ENCODE assay signal across 28 cellular contexts in the genomic region with DNA sequence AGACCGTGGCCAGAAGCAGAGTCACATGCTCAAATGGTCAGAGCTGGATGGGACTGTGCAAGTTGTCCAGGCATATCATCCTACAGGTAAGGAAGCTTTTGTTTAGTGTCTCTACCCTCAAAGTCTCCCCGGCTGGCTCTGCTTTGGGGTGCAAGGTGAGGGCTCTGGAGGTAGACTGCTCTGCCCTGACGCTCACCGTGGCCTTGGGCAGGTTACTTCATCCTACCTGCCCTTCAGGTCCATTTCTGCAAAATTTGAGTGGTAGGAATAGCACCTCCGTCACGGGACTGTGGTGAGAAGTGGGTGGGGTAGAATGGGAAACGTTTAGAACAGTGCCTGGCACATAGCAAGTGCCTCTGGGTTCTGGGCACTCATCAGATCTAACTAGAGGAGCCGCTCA.
"Had no signal": no experiment of that assay in that cellular context is flagged by ENCODE, and none has a peak within 500 bp of the region (broad histone marks: within the 10 kb centered on the region; RNA-seq: fewer than 3 reads in every experiment).

No MANE protein-coding gene starts in this region.

- H3K9me3 Mint-ChIP-seq: activated naive CD8-positive, alpha-beta T cell treated with anti-CD3 and anti-CD28 coated beads, Interleukin-2, amount 10 ng/mL, durations not matched to agents 7 days and 5 days; activated T-cell treated with anti-CD3 and anti-CD28 coated beads, Interleukin-2, amount 50 U/mL, for 4 hours; activated T-helper 17 cell treated with anti-CD3 and anti-CD28 coated beads, Interleukin-2, amount 50 U/mL, for 72 hours; T-helper 2 cell treated with Interferon-gamma antibody and Interleukin-4, amounts not matched to agents 5 μg/mL and 100 μg/mL, for 36 hours; WTC11 had no signal

- H3K4me3 Mint-ChIP-seq: activated CD8-positive, alpha-beta memory T cell treated with anti-CD3 and anti-CD28 coated beads, Interleukin-2, amount 10 ng/mL, durations not matched to agents 7 days and 5 days; activated naive CD8-positive, alpha-beta T cell treated with anti-CD3 and anti-CD28 coated beads, Interleukin-2, amount 10 ng/mL, durations not matched to agents 7 days and 5 days; activated T-cell treated with anti-CD3 and anti-CD28 coated beads, Interleukin-2, amount 50 U/mL, for 4 hours; activated T-helper 17 cell treated with anti-CD3 and anti-CD28 coated beads, Interleukin-2, amount 50 U/mL, for 72 hours; T-helper 2 cell treated with Interferon-gamma antibody and Interleukin-4, amounts not matched to agents 5 μg/mL and 100 μg/mL, for 36 hours; WTC11 had no signal

- H3K27ac ChIP-seq: adrenal gland, breast epithelium, SJSA1 had no signal

- H3K27me3 ChIP-seq: adrenal gland, breast epithelium, MG63, SJSA1 had no signal

- ATAC-seq: activated CD8-positive, alpha-beta memory T cell treated with anti-CD3 and anti-CD28 coated beads, Interleukin-2, amount 10 ng/mL, durations not matched to agents 7 days and 5 days; activated T-cell treated with anti-CD3 and anti-CD28 coated beads, Interleukin-2, amount 50 U/mL, for 4 hours; activated T-helper 17 cell treated with anti-CD3 and anti-CD28 coated beads, Interleukin-2, amount 50 U/mL, for 72 hours; Panc1; SK-N-SH treated with all-trans-retinoic acid at 6 μM for 48 hours; WTC11 had no signal

- H3K27me3 Mint-ChIP-seq: activated CD8-positive, alpha-beta memory T cell treated with anti-CD3 and anti-CD28 coated beads, Interleukin-2, amount 10 ng/mL, durations not matched to agents 7 days and 5 days; activated naive CD8-positive, alpha-beta T cell treated with anti-CD3 and anti-CD28 coated beads, Interleukin-2, amount 10 ng/mL, durations not matched to agents 7 days and 5 days; activated T-helper 17 cell treated with anti-CD3 and anti-CD28 coated beads, Interleukin-2, amount 50 U/mL, for 72 hours had no signal

- DNase-seq: activated CD4-positive, alpha-beta T cell treated with anti-CD3 and anti-CD28 coated beads for 48 hours; activated CD4-positive, alpha-beta T cell treated with anti-CD3 and anti-CD28 coated beads, Interleukin-2, amount 50 U/mL, for 4 hours; activated CD4-positive, CD25-positive, alpha-beta regulatory T cell treated with anti-CD3 and anti-CD28 coated beads, Interleukin-2, amount 50 U/mL, for 72 hours; activated CD8-positive, alpha-beta memory T cell treated with anti-CD3 and anti-CD28 coated beads, Interleukin-2, amount 10 ng/mL, durations not matched to agents 7 days and 5 days; activated naive CD4-positive, alpha-beta T cell treated with anti-CD3 and anti-CD28 coated beads, Interleukin-2, amount 50 U/mL, for 16 hours; activated naive CD8-positive, alpha-beta T cell treated with anti-CD3 and anti-CD28 coated beads, Interleukin-2, amount 10 ng/mL, durations not matched to agents 7 days and 5 days; activated T-cell treated with anti-CD3 and anti-CD28 coated beads, Interleukin-2, amount 50 U/mL, for 4 hours; adrenal gland; anterior cingulate cortex; MG63; NCI-H1105; NCI-H1436; NCI-H1694 treated with DMSO at 0.1 percent for 48 hours; NCI-H2029 treated with DMSO at 0.1 percent for 48 hours; NCI-H345; NCI-H510A; NCI-H526 treated with DMSO at 0.1 percent for 48 hours; NK-92 treated with Interleukin-12 subunit alpha and Interleukin-12 subunit beta, amount 100 ng/mL, for 24 hours; OCI-M1; SHP77; SW 1271 had no signal

- H3K9me3 ChIP-seq: adrenal gland, breast epithelium, MG63, SJSA1 had no signal

- H3K4me1 Mint-ChIP-seq: activated CD8-positive, alpha-beta memory T cell treated with anti-CD3 and anti-CD28 coated beads, Interleukin-2, amount 10 ng/mL, durations not matched to agents 7 days and 5 days; activated naive CD8-positive, alpha-beta T cell treated with anti-CD3 and anti-CD28 coated beads, Interleukin-2, amount 10 ng/mL, durations not matched to agents 7 days and 5 days; activated T-helper 17 cell treated with anti-CD3 and anti-CD28 coated beads, Interleukin-2, amount 50 U/mL, for 72 hours; WTC11 had no signal

- H3K27ac Mint-ChIP-seq: activated CD8-positive, alpha-beta memory T cell treated with anti-CD3 and anti-CD28 coated beads, Interleukin-2, amount 10 ng/mL, durations not matched to agents 7 days and 5 days; activated naive CD8-positive, alpha-beta T cell treated with anti-CD3 and anti-CD28 coated beads, Interleukin-2, amount 10 ng/mL, durations not matched to agents 7 days and 5 days; activated T-helper 17 cell treated with anti-CD3 and anti-CD28 coated beads, Interleukin-2, amount 50 U/mL, for 72 hours; T-helper 2 cell treated with Interferon-gamma antibody and Interleukin-4, amounts not matched to agents 5 μg/mL and 100 μg/mL, for 36 hours; WTC11 had no signal

- H3K4me3 ChIP-seq: adrenal gland, breast epithelium, MG63, SJSA1 had no signal

- H3K4me1 ChIP-seq: breast epithelium, SJSA1 had no signal
